In the genomic region with DNA sequence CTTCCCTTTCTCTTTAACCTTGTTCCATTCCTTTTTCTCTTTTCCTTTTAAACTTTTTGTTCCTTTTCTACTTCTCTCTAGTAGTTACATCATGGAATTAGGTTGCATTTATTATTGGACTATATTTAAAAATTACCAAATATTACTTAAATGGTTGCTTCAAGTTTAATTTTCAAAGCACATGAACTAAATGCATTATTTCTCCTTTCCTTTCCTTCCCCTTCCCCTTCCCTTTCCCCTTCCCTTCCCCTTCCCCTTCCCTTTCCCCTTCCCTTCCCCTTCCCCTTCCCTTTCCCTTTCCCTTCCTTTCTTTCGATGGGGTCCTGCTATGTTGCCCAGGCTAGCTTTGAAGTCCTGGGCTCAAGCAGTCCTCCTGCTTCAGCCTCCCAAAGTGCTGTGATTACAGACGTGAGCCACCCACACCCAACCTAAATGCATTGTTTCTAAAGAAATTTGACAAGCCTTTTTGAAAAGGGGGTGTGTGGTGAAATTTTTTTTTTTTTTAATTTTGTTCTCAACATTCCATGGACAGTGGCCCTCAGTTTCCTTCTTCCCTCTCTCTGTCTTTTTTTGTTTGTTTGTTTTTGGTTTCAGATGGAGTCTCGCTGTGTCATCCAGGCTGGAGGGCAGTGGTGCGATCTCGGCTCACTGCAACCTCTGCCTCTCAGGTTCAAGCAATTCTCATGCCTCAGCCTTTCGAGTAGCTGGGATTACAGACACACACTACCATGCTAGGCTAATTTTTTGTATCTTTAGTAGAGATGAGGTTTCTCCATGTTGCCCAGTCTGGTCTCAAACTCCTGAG, we compare ENCODE assay signal across 23 cellular contexts. TPM values are rescaled to one million over a fixed set of nuclear protein-coding genes. Genes with fewer than 3 reads are reported as not detected.
DNase-seq lines count a peak whose midpoint lies in the region; ATAC-seq lines count a peak whose summit lies in the region.
"Had no signal": no experiment of that assay in that cellular context is flagged by ENCODE, and none has a peak within 500 bp of the region (broad histone marks: within the 10 kb centered on the region; RNA-seq: fewer than 3 reads in every experiment).

No MANE protein-coding gene starts in this region.

- H3K27me3 Mint-ChIP-seq in activated CD4-positive, alpha-beta memory T cell treated with anti-CD3 and anti-CD28 coated beads, Interleukin-2, amount 10 ng/mL, durations not matched to agents 7 days and 5 days: no peaks in the 10 kb centered on the region
- no peaks in the 10 kb centered on the region for H3K27me3 Mint-ChIP-seq in activated CD4-positive, alpha-beta memory T cell treated with anti-CD3 and anti-CD28 coated beads for 36 hours
- no peaks in the 10 kb centered on the region for H3K27me3 Mint-ChIP-seq in T-helper 17 cell
- H3K27me3 Mint-ChIP-seq in stimulated activated memory B cell treated with anti-CD40 and anti-IgM and Interleukin-4, amounts not matched to agents 10 μg/mL and 1 μg/mL and 100 μg/mL, for 72 hours: no peaks in the 10 kb centered on the region
- H3K27me3 Mint-ChIP-seq: activated CD4-positive, alpha-beta T cell treated with anti-CD3 and anti-CD28 coated beads for 36 hours had no signal

- no peaks in the 10 kb centered on the region for H3K9me3 Mint-ChIP-seq in activated CD4-positive, alpha-beta memory T cell treated with anti-CD3 and anti-CD28 coated beads, Interleukin-2, amount 10 ng/mL, durations not matched to agents 7 days and 5 days
- no peaks in the 10 kb centered on the region for H3K9me3 Mint-ChIP-seq in activated CD4-positive, alpha-beta memory T cell treated with anti-CD3 and anti-CD28 coated beads for 36 hours
- H3K9me3 Mint-ChIP-seq in stimulated activated memory B cell treated with anti-CD40 and anti-IgM and Interleukin-4, amounts not matched to agents 10 μg/mL and 1 μg/mL and 100 μg/mL, for 72 hours: no peaks in the 10 kb centered on the region
- H3K9me3 Mint-ChIP-seq: neural progenitor cell had no signal

- peak overlapping the region; percentile 48 for H3K27ac Mint-ChIP-seq in activated CD4-positive, alpha-beta memory T cell treated with anti-CD3 and anti-CD28 coated beads, Interleukin-2, amount 10 ng/mL, durations not matched to agents 7 days and 5 days
- H3K27ac Mint-ChIP-seq in activated CD4-positive, alpha-beta memory T cell treated with anti-CD3 and anti-CD28 coated beads for 36 hours: no peak overlapping the region
- peak overlapping the region; percentile 77 for H3K27ac Mint-ChIP-seq in T-helper 17 cell
- peak overlapping the region; percentile 57 for H3K27ac Mint-ChIP-seq in stimulated activated memory B cell treated with anti-CD40 and anti-IgM and Interleukin-4, amounts not matched to agents 10 μg/mL and 1 μg/mL and 100 μg/mL, for 72 hours
- H3K27ac Mint-ChIP-seq: activated CD4-positive, alpha-beta T cell treated with anti-CD3 and anti-CD28 coated beads for 36 hours; neural progenitor cell had no signal

- CTCF ChIA-PET in activated CD4-positive, alpha-beta memory T cell treated with anti-CD3 and anti-CD28 coated beads, Interleukin-2, amount 10 ng/mL, durations not matched to agents 7 days and 5 days (lab: Charles Lee): no interaction called here
- CTCF ChIA-PET in activated CD4-positive, alpha-beta memory T cell treated with anti-CD3 and anti-CD28 coated beads for 36 hours (lab: Charles Lee): no interaction called here

- peaks cover 7% of the 10 kb centered on the region for H3K4me1 Mint-ChIP-seq in activated CD4-positive, alpha-beta memory T cell treated with anti-CD3 and anti-CD28 coated beads, Interleukin-2, amount 10 ng/mL, durations not matched to agents 7 days and 5 days
- H3K4me1 Mint-ChIP-seq in activated CD4-positive, alpha-beta memory T cell treated with anti-CD3 and anti-CD28 coated beads for 36 hours (ENCODE audit: low read depth): peaks cover 7% of the 10 kb centered on the region
- peaks cover 23% of the 10 kb centered on the region for H3K4me1 Mint-ChIP-seq in T-helper 17 cell
- H3K4me1 Mint-ChIP-seq in stimulated activated memory B cell treated with anti-CD40 and anti-IgM and Interleukin-4, amounts not matched to agents 10 μg/mL and 1 μg/mL and 100 μg/mL, for 72 hours: peaks cover 41% of the 10 kb centered on the region
- H3K4me1 Mint-ChIP-seq: neural progenitor cell had no signal

- H3K36me3 Mint-ChIP-seq in activated CD4-positive, alpha-beta memory T cell treated with anti-CD3 and anti-CD28 coated beads, Interleukin-2, amount 10 ng/mL, durations not matched to agents 7 days and 5 days (ENCODE audit: low read depth): peaks cover 22% of the 10 kb centered on the region
- H3K36me3 Mint-ChIP-seq in activated CD4-positive, alpha-beta memory T cell treated with anti-CD3 and anti-CD28 coated beads for 36 hours: peaks cover 11% of the 10 kb centered on the region
- H3K36me3 Mint-ChIP-seq in T-helper 17 cell (ENCODE audit: low read depth): peaks cover 4% of the 10 kb centered on the region
- peaks cover 41% of the 10 kb centered on the region for H3K36me3 Mint-ChIP-seq in stimulated activated memory B cell treated with anti-CD40 and anti-IgM and Interleukin-4, amounts not matched to agents 10 μg/mL and 1 μg/mL and 100 μg/mL, for 72 hours

- no peaks in the 10 kb centered on the region for H3K9me3 ChIP-seq in T-helper 17 cell (ENCODE audit: control insufficient read depth, low read length, poor library complexity, severe bottlenecking)
- H3K9me3 ChIP-seq: esophagus squamous epithelium, gastroesophageal sphincter, psoas muscle, stomach, upper lobe of left lung had no signal

- POLR2A ChIA-PET in activated CD4-positive, alpha-beta memory T cell treated with anti-CD3 and anti-CD28 coated beads, Interleukin-2, amount 10 ng/mL, durations not matched to agents 7 days and 5 days (lab: Charles Lee): no interaction called here
- POLR2A ChIA-PET in activated CD4-positive, alpha-beta memory T cell treated with anti-CD3 and anti-CD28 coated beads for 36 hours (lab: Charles Lee): no interaction called here

- intact Hi-C loops in activated CD4-positive, alpha-beta memory T cell treated with anti-CD3 and anti-CD28 coated beads for 36 hours (cut with micrococcal nuclease): no loop called here

- no peak for DNase-seq in activated CD4-positive, alpha-beta memory T cell treated with anti-CD3 and anti-CD28 coated beads, Interleukin-2, amount 10 ng/mL, durations not matched to agents 7 days and 5 days
- DNase-seq in activated CD4-positive, alpha-beta memory T cell treated with anti-CD3 and anti-CD28 coated beads for 36 hours: no peak
- no peak for DNase-seq in T-helper 17 cell
- DNase-seq in left lobe of liver (ENCODE audit: low spot score): no peak
- DNase-seq in NCI-H2196 treated with DMSO at 0.1 percent for 48 hours (lab: John Stamatoyannopoulos, UW; ENCODE audit: unreplicated experiment): no peak
- DNase-seq: activated CD4-positive, alpha-beta T cell treated with anti-CD3 and anti-CD28 coated beads for 36 hours; activated CD8-positive, alpha-beta memory T cell treated with anti-CD3 and anti-CD28 coated beads, Interleukin-2, amount 50 U/mL, for 48 hours; activated naive CD4-positive, alpha-beta T cell treated with Interleukin-2 at 50 U/mL for 16 hours; aorta; caudate nucleus; DMS 273 treated with DMSO at 0.1 percent for 48 hours; effector CD4-positive, alpha-beta T cell; esophagus squamous epithelium; NCI-H748 treated with DMSO at 0.1 percent for 48 hours; psoas muscle; stimulated activated CD4-positive, alpha-beta T cell treated with anti-CD3 and anti-CD28 coated beads, Interleukin-2, amount 100 ng/mL, for 24 hours; stomach; upper lobe of left lung had no signal

- H3K4me3 Mint-ChIP-seq in activated CD4-positive, alpha-beta memory T cell treated with anti-CD3 and anti-CD28 coated beads, Interleukin-2, amount 10 ng/mL, durations not matched to agents 7 days and 5 days: no peak overlapping the region
- no peak overlapping the region for H3K4me3 Mint-ChIP-seq in activated CD4-positive, alpha-beta memory T cell treated with anti-CD3 and anti-CD28 coated beads for 36 hours
- H3K4me3 Mint-ChIP-seq in T-helper 17 cell: no peak overlapping the region
- H3K4me3 Mint-ChIP-seq in stimulated activated memory B cell treated with anti-CD40 and anti-IgM and Interleukin-4, amounts not matched to agents 10 μg/mL and 1 μg/mL and 100 μg/mL, for 72 hours: no peak overlapping the region
- H3K4me3 Mint-ChIP-seq: activated CD4-positive, alpha-beta T cell treated with anti-CD3 and anti-CD28 coated beads for 36 hours; neural progenitor cell had no signal

- ATAC-seq in T-helper 17 cell: no peak
- peak; percentile 38 for ATAC-seq in left lobe of liver
- no peak for ATAC-seq in stimulated activated memory B cell treated with anti-CD40 and anti-IgM and Interleukin-4, amounts not matched to agents 10 μg/mL and 1 μg/mL and 100 μg/mL, for 72 hours
- ATAC-seq in GM21528 (IDR thresholded peaks at IDR 0.05; ENCODE audit: low FRiP score, unreplicated experiment): no peak
- no peak for ATAC-seq in GM21423 (IDR thresholded peaks at IDR 0.05; ENCODE audit: unreplicated experiment)
- ATAC-seq: activated CD4-positive, alpha-beta T cell treated with anti-CD3 and anti-CD28 coated beads for 36 hours; gastroesophageal sphincter; psoas muscle had no signal

RNA-seq across cellular contexts. Expression of a gene that starts 31.2 kb away (rescaled TPM):
- total RNA-seq in activated CD4-positive, alpha-beta memory T cell treated with anti-CD3 and anti-CD28 coated beads, Interleukin-2, amount 10 ng/mL, durations not matched to agents 7 days and 5 days: 10 to 100 TPM; 25.0 to 25.4 TPM
- total RNA-seq in activated CD4-positive, alpha-beta memory T cell treated with anti-CD3 and anti-CD28 coated beads for 36 hours: 10 to 100 TPM; 14.2 to 15.5 TPM
- total RNA-seq in T-helper 17 cell (1 to 10 TPM; 5.0 to 6.3 TPM), left lobe of liver (5.3 TPM)

RNA-seq across cellular contexts. Expression of a gene that starts 31.6 kb away (rescaled TPM):
- total RNA-seq in activated CD4-positive, alpha-beta memory T cell treated with anti-CD3 and anti-CD28 coated beads, Interleukin-2, amount 10 ng/mL, durations not matched to agents 7 days and 5 days: 10 to 100 TPM; 70.4 to 71.7 TPM
- total RNA-seq in activated CD4-positive, alpha-beta memory T cell treated with anti-CD3 and anti-CD28 coated beads for 36 hours: 10 to 100 TPM; 40.8 to 41.2 TPM
- 10 to 100 TPM; 68.1 to 69.9 TPM for total RNA-seq in T-helper 17 cell
- 3.3 TPM for total RNA-seq in left lobe of liver
